1 cellular context compared by ENCODE assay signal in genomic region chr14:22830329-22831010, GRCh38.
TF ChIP-seq lines count a peak whose summit lies in the region.

No MANE protein-coding gene starts in this region.

TF ChIP-seq in endothelial cell of umbilical vein, 7 proteins besides CTCF, POLR2A, EP300 and RAD21:
- TF ChIP-seq EZH2 (IDR thresholded peaks at IDR 0.05; ENCODE audit: borderline replicate concordance, low read depth, low read length, severe bottlenecking) (no peak), FOS (IDR thresholded peaks at IDR 0.05; ENCODE audit: borderline replicate concordance, insufficient read depth, low read length) (no peak), MAX (IDR thresholded peaks at IDR 0.05; ENCODE audit: insufficient read depth, insufficient read length) (no peak), POLR2AphosphoS5 (IDR thresholded peaks at IDR 0.05; ENCODE audit: insufficient read depth, low read depth, low read length) (no peak), JUN (IDR thresholded peaks at IDR 0.05; ENCODE audit: borderline replicate concordance, insufficient read depth, insufficient read length, low read depth) (no peak), MYC (IDR thresholded peaks at IDR 0.05; ENCODE audit: low read depth, low read length) (no peak), GATA2 (IDR thresholded peaks at IDR 0.05; ENCODE audit: insufficient read depth, insufficient read length, low read depth, low read length) (no peak)
